Comparison of ENCODE assay signal across 9 cellular contexts in genomic region chr2:140311905-140312304, GRCh38.
"Had no signal": no experiment of that assay in that cellular context is flagged by ENCODE, and none has a peak within 500 bp of the region (broad histone marks: within the 10 kb centered on the region; RNA-seq: fewer than 3 reads in every experiment).

No MANE protein-coding gene starts in this region.

- H3K27me3 Mint-ChIP-seq: IgD-negative memory B cell had no signal

- H3K27ac ChIP-seq: GM23248, HL-60 had no signal

- H3K4me3 Mint-ChIP-seq: H9, IgD-negative memory B cell had no signal

- H3K4me3 ChIP-seq: GM23248, K562 had no signal

- ATAC-seq: HepG2, K562 had no signal

- H3K9ac ChIP-seq: GM23248 had no signal

- H3K4me1 Mint-ChIP-seq: H9, IgD-negative memory B cell had no signal

- H2AFZ ChIP-seq: GM23248 had no signal

- H3K9me3 Mint-ChIP-seq: H9 had no signal

- DNase-seq: GM23248, GOT3, H9, HCEC 1CT, KG1 had no signal

- H3K27ac Mint-ChIP-seq: H9 had no signal

- H3K36me3 Mint-ChIP-seq: IgD-negative memory B cell had no signal
